ENCODE assay signal across 20 cellular contexts in the genomic region with DNA sequence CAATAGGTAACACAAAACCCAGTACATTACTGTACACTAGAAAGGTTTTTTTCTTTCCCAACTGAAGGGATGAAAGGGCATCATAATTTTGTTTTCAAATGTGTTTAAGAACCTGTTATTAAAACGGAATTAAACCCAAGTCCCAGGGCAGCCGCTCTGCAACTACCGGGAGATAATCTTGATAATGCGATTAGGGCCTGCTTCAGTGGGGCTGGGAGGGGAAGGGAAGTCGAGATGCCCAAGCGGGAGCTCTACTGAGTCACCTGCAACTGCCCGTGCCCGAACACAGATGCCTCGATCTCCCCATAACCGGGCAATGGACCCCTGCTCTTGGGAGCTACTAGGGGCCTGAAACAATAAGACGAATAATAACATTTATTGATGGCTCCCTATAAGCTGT.
"Had no signal": no experiment of that assay in that cellular context is flagged by ENCODE, and none has a peak within 500 bp of the region (broad histone marks: within the 10 kb centered on the region; RNA-seq: fewer than 3 reads in every experiment).

No MANE protein-coding gene starts in this region.

- H3K4me1 ChIP-seq: esophagus muscularis mucosa, foreskin keratinocyte, lower lobe of right lung, sigmoid colon had no signal

- H3K4me3 ChIP-seq: esophagus muscularis mucosa, left lung, lower lobe of right lung, sigmoid colon, thoracic aorta had no signal

- H3K27me3 ChIP-seq: foreskin keratinocyte, left lung, sigmoid colon had no signal

- H3K36me3 ChIP-seq: esophagus muscularis mucosa, left lung, lower lobe of right lung, sigmoid colon, thoracic aorta had no signal

- H3K27ac ChIP-seq: foreskin keratinocyte, left lung, lower lobe of right lung, thoracic aorta had no signal

- ATAC-seq: activated CD4-positive, alpha-beta T cell treated with anti-CD3 and anti-CD28 coated beads for 36 hours; activated CD8-positive, alpha-beta memory T cell treated with anti-CD3 and anti-CD28 coated beads, Interleukin-2, amount 10 ng/mL, durations not matched to agents 7 days and 5 days; activated CD8-positive, alpha-beta T cell treated with anti-CD3 and anti-CD28 coated beads, Interleukin-2, amount 10 ng/mL, durations not matched to agents 7 days and 5 days; foreskin keratinocyte; left lung; lower lobe of right lung; natural killer cell; stimulated activated effector memory CD8-positive, alpha-beta T cell treated with anti-CD3 and anti-CD28 coated beads, Interleukin-12 subunit alpha, Interleukin-12 subunit beta, amount 100 ng/mL, for 72 hours; T-helper 17 cell had no signal

- DNase-seq: activated CD4-positive, alpha-beta T cell treated with anti-CD3 and anti-CD28 coated beads for 36 hours; activated CD4-positive, CD25-positive, alpha-beta regulatory T cell; activated CD8-positive, alpha-beta memory T cell treated with anti-CD3 and anti-CD28 coated beads, Interleukin-2, amount 10 ng/mL, durations not matched to agents 7 days and 5 days; activated CD8-positive, alpha-beta T cell treated with anti-CD3 and anti-CD28 coated beads, Interleukin-2, amount 10 ng/mL, durations not matched to agents 7 days and 5 days; activated T-cell treated with anti-CD3 and anti-CD28 coated beads, Interleukin-2, amount 50 U/mL, for 48 hours; endodermal cell; foreskin keratinocyte; left lung; lower lobe of right lung; mesenchymal stem cell; natural killer cell; sigmoid colon; small intestine; stimulated activated CD4-positive, alpha-beta T cell treated with anti-CD3 and anti-CD28 coated beads, Interleukin-4, amount 100 ng/mL, for 24 hours; T-helper 17 cell; T1000; trophoblast cell had no signal

- H3K9me3 ChIP-seq: esophagus muscularis mucosa, left lung, lower lobe of right lung, sigmoid colon, thoracic aorta had no signal
